1 cellular context compared by ENCODE assay signal in the genomic region with DNA sequence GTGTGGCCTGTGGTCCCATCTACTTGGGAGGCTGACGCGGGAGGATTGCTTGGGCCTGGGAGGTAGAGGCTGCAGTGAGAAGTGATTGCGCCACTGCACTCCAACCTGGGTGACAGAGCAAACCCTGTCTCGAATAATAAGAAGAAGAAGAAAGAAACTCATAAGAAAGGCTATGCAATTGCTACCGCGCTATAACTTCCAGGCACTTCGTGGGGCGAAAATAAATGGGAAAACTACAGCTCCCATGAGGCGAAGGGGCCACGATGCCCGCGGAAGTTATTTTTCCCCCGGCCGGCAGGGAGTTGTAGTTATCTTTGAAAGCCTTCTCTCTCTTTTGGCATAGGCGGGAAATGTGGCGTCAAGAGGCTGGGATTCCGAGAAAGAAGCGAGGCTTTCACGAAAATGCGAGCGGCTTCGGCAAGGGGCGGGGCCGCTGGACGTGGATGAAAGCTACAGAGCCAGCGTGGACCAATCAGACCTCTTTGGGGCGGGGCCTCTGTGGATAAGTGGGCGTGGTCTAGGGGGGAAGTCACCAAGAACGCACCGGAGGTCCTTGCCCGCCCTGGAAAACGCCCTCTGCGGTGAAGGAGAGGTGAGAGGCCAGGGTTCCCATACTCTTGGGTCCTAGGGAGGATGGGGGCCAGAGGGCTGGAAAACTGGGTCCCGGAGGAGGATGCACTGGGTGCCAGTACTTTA.
TF ChIP-seq lines count a peak whose summit lies in the region.

TSS of gene NUCB1 (plus strand) at position 532 of the 696 bp plus-strand sequence. CDS start 485 bp downstream, outside the sequence.

TF ChIP-seq in GM23338, 12 proteins besides CTCF, POLR2A, EP300 and RAD21 (continued from another document):
- no peak for TF ChIP-seq ZNF462 (CRISPR knock-in tag; IDR thresholded peaks at IDR 0.05)
- TF ChIP-seq ZNF114 (CRISPR knock-in tag; IDR thresholded peaks at IDR 0.05), result no peak
